ENCODE assay signal across 25 cellular contexts in the genomic region with DNA sequence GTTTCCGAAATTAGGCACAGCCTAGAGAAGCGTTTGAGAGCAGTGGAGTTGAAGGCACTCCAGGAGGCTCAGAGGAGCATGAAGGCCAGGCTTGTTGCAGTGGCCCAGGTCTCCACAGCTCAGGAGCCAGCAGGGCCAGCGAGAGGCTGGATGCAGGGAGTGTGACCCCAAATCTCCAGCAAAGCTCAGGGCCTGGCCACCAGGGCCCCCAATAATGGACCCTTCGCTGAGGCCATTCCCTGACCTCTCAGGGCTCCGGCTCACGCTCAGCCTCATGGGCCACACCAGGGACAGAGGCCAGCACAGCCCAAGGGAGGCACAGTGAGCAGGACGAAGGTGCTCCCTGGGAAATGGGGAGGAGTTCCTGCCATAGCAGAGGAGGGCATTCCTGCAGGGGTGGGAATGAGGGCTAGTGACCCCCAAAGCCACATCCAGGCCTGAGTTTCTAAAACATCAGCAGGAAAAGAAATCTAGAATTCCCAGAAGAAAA. TPM values are rescaled to one million over a fixed set of nuclear protein-coding genes. Genes with fewer than 3 reads are reported as not detected.
"Had no signal": no experiment of that assay in that cellular context is flagged by ENCODE, and none has a peak within 500 bp of the region (broad histone marks: within the 10 kb centered on the region; RNA-seq: fewer than 3 reads in every experiment).

No MANE protein-coding gene starts in this region.

- H3K27ac ChIP-seq: brain microvascular endothelial cell, Peyer's patch, RWPE1 had no signal

- H3K4me3 ChIP-seq: Peyer's patch had no signal

- H3K4me1 ChIP-seq: Peyer's patch had no signal

- ATAC-seq: activated CD8-positive, alpha-beta memory T cell treated with anti-CD3 and anti-CD28 coated beads, Interleukin-2, amount 10 ng/mL, durations not matched to agents 7 days and 5 days; T-helper 17 cell; WTC11 had no signal

- H3K27me3 ChIP-seq: brain microvascular endothelial cell, Peyer's patch had no signal

- H3K36me3 ChIP-seq: brain microvascular endothelial cell, Peyer's patch had no signal

- DNase-seq: activated CD4-positive, alpha-beta T cell treated with anti-CD3 and anti-CD28 coated beads for 48 hours; activated CD4-positive, alpha-beta T cell treated with anti-CD3 and anti-CD28 coated beads, Interleukin-2, amount 50 U/mL, for 48 hours; activated CD4-positive, CD25-positive, alpha-beta regulatory T cell treated with anti-CD3 and anti-CD28 coated beads, Interleukin-2, amount 50 U/mL, for 72 hours; activated CD8-positive, alpha-beta memory T cell treated with anti-CD3 and anti-CD28 coated beads, Interleukin-2, amount 10 ng/mL, durations not matched to agents 7 days and 5 days; activated gamma-delta T cell; activated naive CD4-positive, alpha-beta T cell treated with anti-CD3 and anti-CD28 coated beads, Interleukin-2, amount 10 ng/mL, durations not matched to agents 7 days and 5 days; activated naive CD8-positive, alpha-beta T cell treated with anti-CD3 and anti-CD28 coated beads for 36 hours; activated T-cell treated with anti-CD3 and anti-CD28 coated beads, Interleukin-2, amount 50 U/mL, for 24 hours; brain microvascular endothelial cell; IMR-90; Kasumi-1; KBM-7; NCI-H1048; NCI-H146; NCI-H187 treated with DMSO at 0.1 percent for 48 hours; NCI-H2081 treated with DMSO at 0.1 percent for 48 hours; NCI-H446; NCI-H524; SHP77; T-helper 17 cell; T-helper 9 cell had no signal

- H3K9me3 ChIP-seq: Peyer's patch had no signal

RNA-seq across cellular contexts. Expression of a gene that starts 47.5 kb away (rescaled TPM):
- total RNA-seq: activated CD8-positive, alpha-beta memory T cell treated with anti-CD3 and anti-CD28 coated beads, Interleukin-2, amount 10 ng/mL, durations not matched to agents 7 days and 5 days; activated naive CD8-positive, alpha-beta T cell treated with anti-CD3 and anti-CD28 coated beads for 36 hours; activated T-helper 1 cell treated with anti-CD3 and anti-CD28 coated beads, Interleukin-12 subunit alpha, Interleukin-12 subunit beta, Interleukin-2, Interleukin-4 antibody, amounts not matched to agents 30 ng/mL and 10 ng/mL and 1 ng/mL, durations not matched to agents 14 hours and 24 hours and 36 hours; T-helper 17 cell had no signal
